Comparison of ENCODE assay signal across 21 cellular contexts in genomic region chr10:35575640-35576039, GRCh38. TPM values are rescaled to one million over a fixed set of nuclear protein-coding genes. Genes with fewer than 3 reads are reported as not detected.
DNase-seq lines count a peak whose midpoint lies in the region; ATAC-seq, FAIRE-seq and TF ChIP-seq lines count a peak whose summit lies in the region.
"Had no signal": no experiment of that assay in that cellular context is flagged by ENCODE, and none has a peak within 500 bp of the region (broad histone marks: within the 10 kb centered on the region; RNA-seq: fewer than 3 reads in every experiment).

No MANE protein-coding gene starts in this region.

- no peak for ATAC-seq in CD8-positive, alpha-beta T cell
- ATAC-seq in PC-3 = no peak
- ATAC-seq in GM21526 (IDR thresholded peaks at IDR 0.05; ENCODE audit: low FRiP score, unreplicated experiment) = no peak
- ATAC-seq: SK-N-SH treated with all-trans-retinoic acid at 6 μM for 48 hours had no signal

- H3K4me2 ChIP-seq in PC-3 (ENCODE audit: low read length) (peak overlapping the region; percentile 26), H1 (ENCODE audit: insufficient read depth in 1 of 2, low read depth in 2 of 2, low read length in 2 of 2) (no peak overlapping the region), osteoblast (ENCODE audit: insufficient read depth, low read length) (peak overlapping the region; percentile 40)
- H3K4me2 ChIP-seq: GM23338 had no signal

- H3K56ac ChIP-seq in H1 (replicated peaks; ENCODE audit: insufficient read length, low read depth, low read length) = no peak overlapping the region

- H3K36me3 Mint-ChIP-seq in CD8-positive, alpha-beta T cell = peaks cover 40% of the 10 kb centered on the region

- TF ChIP-seq CTCF in CD8-positive, alpha-beta T cell (IDR thresholded peaks at IDR 0.05) = no peak
- TF ChIP-seq CTCF in PC-3 (conservative IDR thresholded peaks at IDR 0.05; ENCODE audit: low read depth, low read length) (0 out of 2 replicates have a peak, but pooled peaks have one; percentile 10), H1 (IDR thresholded peaks at IDR 0.05; ENCODE audit: control extremely low read depth in 1 of 3, insufficient read depth in 1 of 3, low read depth in 1 of 3, low read length in 3 of 3) (no peak), osteoblast (IDR thresholded peaks at IDR 0.05; ENCODE audit: extremely low read depth, low read depth, low read length) (no peak), GM10266 (IDR thresholded peaks at IDR 0.05; ENCODE audit: control insufficient read depth, insufficient read depth, low read depth, missing control alignments) (no peak)

- no peak overlapping the region for H2BK15ac ChIP-seq in H1 (ENCODE audit: low read length)

- H3K9ac ChIP-seq in PC-3 (ENCODE audit: low read length) (peak overlapping the region; percentile 1; the same call in 1 of the 2 replicates), H1 (replicated peaks in 1 of 4; ENCODE audit: extremely low read depth in 1 of 4, low read depth in 3 of 4, low read length in 3 of 4) (no peak overlapping the region)

- no peak for FAIRE-seq in H1 (lab: Jason Lieb, UNC)

- H2BK20ac ChIP-seq in H1 (ENCODE audit: low read length) = no peak overlapping the region

- H3K18ac ChIP-seq in H1 (ENCODE audit: extremely low read depth, low read length) = no peak overlapping the region

- H3K4me1 ChIP-seq in CD8-positive, alpha-beta T cell (ENCODE audit: insufficient read depth, low read length) = no peaks in the 10 kb centered on the region
- peaks cover 21% of the 10 kb centered on the region for H3K4me1 ChIP-seq in PC-3 (ENCODE audit: insufficient read depth, low read length)
- H3K4me1 ChIP-seq in H1 (replicated peaks in 1 of 4; ENCODE audit: control insufficient read depth in 3 of 4, insufficient read depth in 4 of 4, low read length in 3 of 4) = peaks cover 1 to 6% (median 5%) of the 10 kb centered on the region in 4 experiments; a peak in 6 of 7 replicates
- H3K4me1 ChIP-seq in osteoblast (ENCODE audit: insufficient read depth, low read length) = peaks cover 22% of the 10 kb centered on the region

- no peaks in the 10 kb centered on the region for H3K79me2 ChIP-seq in PC-3 (ENCODE audit: low read length)
- no peaks in the 10 kb centered on the region for H3K79me2 ChIP-seq in H1 (ENCODE audit: control insufficient read depth in 1 of 2, insufficient read depth in 2 of 2, low read length in 2 of 2)
- H3K79me2 ChIP-seq in osteoblast (ENCODE audit: insufficient read depth, low read length) = no peaks in the 10 kb centered on the region

- peak in 1 of 2 experiments; percentile 22; a peak in 1 of 4 replicates for TF ChIP-seq RAD21 in H1 (IDR thresholded peaks at IDR 0.05 in 1 of 2, conservative IDR thresholded peaks at IDR 0.05 in 1 of 2; ENCODE audit: low read depth in 2 of 2, low read length in 2 of 2)

- no peak overlapping the region for H3K4ac ChIP-seq in H1 (replicated peaks; ENCODE audit: insufficient read length, low read depth, low read length)

- peak overlapping the region; percentile 5 for H3K27ac Mint-ChIP-seq in CD8-positive, alpha-beta T cell
- H3K27ac Mint-ChIP-seq: GM23338 had no signal

- H2AFZ ChIP-seq in PC-3 (ENCODE audit: low read length) (no peak overlapping the region), H1 (ENCODE audit: low read length) (no peak overlapping the region), osteoblast (ENCODE audit: low read length) (no peak overlapping the region)
- H2AFZ ChIP-seq: GM23338 had no signal

- TF ChIP-seq EP300 in H1 (IDR thresholded peaks at IDR 0.05; ENCODE audit: borderline replicate concordance in 1 of 2, low read depth in 2 of 2, low read length in 2 of 2) = no peak

- no peak overlapping the region for H4K5ac ChIP-seq in H1 (ENCODE audit: insufficient read length, low read depth, low read length)

- 88% methylated on average over 9 of the region's 9 CpGs; no CpG with 5 or more reads in 1 of the 2 experiments for WGBS in H1 (ENCODE audit: extremely low coverage in 1 of 2, insufficient coverage in 1 of 2, insufficient read length in 1 of 2, insufficient replicate concordance in 2 of 2, low coverage in 1 of 2, low lambda C conversion rate in 2 of 2, missing lambda C conversion rate in 1 of 2), 2 experiments

- POLR2A ChIA-PET in CD8-positive, alpha-beta T cell (lab: Charles Lee) = no interaction called here
- POLR2A ChIA-PET in PC-3 (lab: Charles Lee; ENCODE audit: unreplicated experiment) (interaction anchor here (0.6 kb wide), 1 partner anchor 238 kb away, joined by 3 read pairs; no protein-coding TSS in a partner anchor), H1 (lab: Charles Lee; ENCODE audit: partially characterized antibody) (interaction anchor here (1.4 kb wide), 1 partner anchor 48 kb away, joined by 3 read pairs; no protein-coding TSS in a partner anchor)

- CTCF ChIA-PET in CD8-positive, alpha-beta T cell (lab: Charles Lee) = interaction anchor here (1.0 to 1.2 kb wide), 2 partner anchors 9 to 12 kb away, joined by 3 to 5 read pairs; no protein-coding TSS in a partner anchor
- CTCF ChIA-PET in PC-3 (lab: Charles Lee) = interaction anchor here (0.7 to 1.8 kb wide), 9 partner anchors 12 to 1305 kb away, joined by 3 to 11 read pairs (median 4); no protein-coding TSS in a partner anchor
- CTCF ChIA-PET in H1 (lab: Charles Lee; ENCODE audit: partially characterized antibody) = interaction anchor here (0.5 to 3.2 kb wide), 17 partner anchors 9 to 1205 kb away, joined by 3 to 19 read pairs (median 4); no protein-coding TSS in a partner anchor

- H3K9me3 ChIP-seq in CD8-positive, alpha-beta T cell (ENCODE audit: low read length) = no peaks in the 10 kb centered on the region
- H3K9me3 ChIP-seq in PC-3 (ENCODE audit: low read length) = no peaks in the 10 kb centered on the region
- no peaks in the 10 kb centered on the region for H3K9me3 ChIP-seq in H1 (ENCODE audit: insufficient read depth in 2 of 2, low read depth in 1 of 2, low read length in 1 of 2)
- no peaks in the 10 kb centered on the region for H3K9me3 ChIP-seq in osteoblast (ENCODE audit: low read depth, low read length)

- H3K23ac ChIP-seq in H1 (ENCODE audit: insufficient read length) = no peak overlapping the region

- H3K23me2 ChIP-seq in H1 (ENCODE audit: low read depth, low read length) = no peaks in the 10 kb centered on the region

- no peak overlapping the region for H3K14ac ChIP-seq in H1 (ENCODE audit: insufficient read length)

- no peak overlapping the region for H2BK120ac ChIP-seq in H1 (replicated peaks; ENCODE audit: low read depth, low read length)

- H3K36me3 ChIP-seq in CD8-positive, alpha-beta T cell (ENCODE audit: insufficient read depth, low read length) = no peaks in the 10 kb centered on the region
- H3K36me3 ChIP-seq in PC-3 (ENCODE audit: low read depth, low read length) (peaks cover 7% of the 10 kb centered on the region), H1 (ENCODE audit: control insufficient read depth in 2 of 4, insufficient read depth in 4 of 4, low read length in 3 of 4) (no peaks in the 10 kb centered on the region), osteoblast (ENCODE audit: insufficient read depth, low read length) (peaks cover 5% of the 10 kb centered on the region)

- H3K4me3 Mint-ChIP-seq in CD8-positive, alpha-beta T cell = no peak overlapping the region
- H3K4me3 Mint-ChIP-seq: GM23338 had no signal

- H3K4me3 ChIP-seq in CD8-positive, alpha-beta T cell (ENCODE audit: low read depth, low read length) = no peak overlapping the region
- H3K4me3 ChIP-seq in PC-3 (ENCODE audit: low read length) (peak overlapping the region; percentile 0; the same call in 1 of the 2 replicates), H1 (ENCODE audit: extremely low read depth in 1 of 4, insufficient read depth in 2 of 4, low read depth in 3 of 4, low read length in 4 of 4) (no peak overlapping the region), osteoblast (ENCODE audit: insufficient read depth, low read length) (no peak overlapping the region)
- H3K4me3 ChIP-seq: GM23338 had no signal

- H2BK5ac ChIP-seq in H1 (ENCODE audit: low read depth, low read length) = no peak overlapping the region

- H3K9me3 Mint-ChIP-seq in CD8-positive, alpha-beta T cell = peaks cover 10% of the 10 kb centered on the region
- H3K9me3 Mint-ChIP-seq: GM23338 had no signal

- H4K91ac ChIP-seq in H1 (replicated peaks; ENCODE audit: insufficient read length, low read length) = no peak overlapping the region

- H4K8ac ChIP-seq in H1 (ENCODE audit: extremely low read depth, insufficient read depth, low read length) = no peak overlapping the region

- intact Hi-C loops in CD8-positive, alpha-beta T cell (cut with DNase I, micrococcal nuclease) = no loop called here
- intact Hi-C loops in PC-3 (cut with micrococcal nuclease) = no loop called here

- no peak overlapping the region for H2BK12ac ChIP-seq in H1 (ENCODE audit: low read depth, low read length)

- no peak overlapping the region for H3K27ac ChIP-seq in CD8-positive, alpha-beta T cell (ENCODE audit: low read depth, low read length)
- peak overlapping the region; percentile 55 for H3K27ac ChIP-seq in PC-3 (ENCODE audit: low read length)
- H3K27ac ChIP-seq in H1 (ENCODE audit: low read depth, low read length) = no peak overlapping the region
- peak overlapping the region; percentile 92 for H3K27ac ChIP-seq in osteoblast (ENCODE audit: low read depth, low read length)

- no peaks in the 10 kb centered on the region for H3K27me3 ChIP-seq in CD8-positive, alpha-beta T cell (ENCODE audit: insufficient read depth, low read length)
- H3K27me3 ChIP-seq in PC-3 (ENCODE audit: low read length) = no peaks in the 10 kb centered on the region
- H3K27me3 ChIP-seq in H1 (replicated peaks in 1 of 4; ENCODE audit: control insufficient read depth in 3 of 4, extremely low read depth in 1 of 4, insufficient read depth in 3 of 4, low read length in 3 of 4) = no peaks in the 10 kb centered on the region
- no peaks in the 10 kb centered on the region for H3K27me3 ChIP-seq in osteoblast (ENCODE audit: insufficient read depth, low read length)

- DNase-seq in CD8-positive, alpha-beta T cell = no peak
- no peak for DNase-seq in PC-3
- DNase-seq in H1 (ENCODE audit: low read depth in 1 of 2, low spot score in 2 of 2) = no peak
- no peak for DNase-seq in osteoblast (ENCODE audit: insufficient read length, low spot score, missing footprints)
- DNase-seq in germinal center (ENCODE audit: low spot score) = no peak
- no peak for DNase-seq in stimulated activated CD4-positive, alpha-beta T cell treated with anti-CD3 and anti-CD28 coated beads, Interleukin-2, amount 100 ng/mL, for 48 hours
- no peak for DNase-seq in GM10266 (ENCODE audit: extremely low spot score)
- DNase-seq: C1 segment of cervical spinal cord, DMS79 treated with DMSO at 0.1 percent for 48 hours, NCI-H1417 treated with DMSO at 0.1 percent for 48 hours, NCI-H187 treated with DMSO at 0.1 percent for 48 hours, NCI-H524, NCI-H82, OCI-M1, SHP77 had no signal

- TSS peak; percentile 16 for BruUV-seq in PC-3 (replicated peaks; lab: Mats Ljungman, UMichigan)

- H3F3A ChIP-seq in PC-3 (ENCODE audit: low read length, unreplicated experiment) = peaks cover 4% of the 10 kb centered on the region

- no peaks in the 10 kb centered on the region for H3K27me3 Mint-ChIP-seq in CD8-positive, alpha-beta T cell (ENCODE audit: low read depth)

- TF ChIP-seq POLR2A in H1 (IDR thresholded peaks at IDR 0.05; ENCODE audit: control extremely low read depth in 1 of 2, low read depth in 2 of 2, low read length in 2 of 2) = no peak

- H4K20me1 ChIP-seq in PC-3 (ENCODE audit: low read length) (no peaks in the 10 kb centered on the region), H1 (replicated peaks in 1 of 2; ENCODE audit: control insufficient read depth in 1 of 2, insufficient read depth in 2 of 2, low read length in 2 of 2) (no peaks in the 10 kb centered on the region), osteoblast (ENCODE audit: insufficient read depth, low read length) (no peaks in the 10 kb centered on the region)

- H3K9me2 ChIP-seq in PC-3 (replicated peaks; ENCODE audit: low read length) = no peaks in the 10 kb centered on the region

- no peaks in the 10 kb centered on the region for H3K79me1 ChIP-seq in H1 (ENCODE audit: low read depth, low read length)

- H2AK5ac ChIP-seq in H1 (ENCODE audit: low read depth, low read length) = peak overlapping the region; percentile 66; the same call in 1 of the 2 replicates

- no peaks in the 10 kb centered on the region for H3K4me1 Mint-ChIP-seq in CD8-positive, alpha-beta T cell (ENCODE audit: low read depth)

RNA-seq across cellular contexts. Expression of gene GJD4, which starts 29.5 kb away (rescaled TPM):
- total RNA-seq in CD8-positive, alpha-beta T cell = not detected
- total RNA-seq in PC-3 (2014; rRNA removed) (0.33 and 0.58 TPM in 2 replicates), osteoblast (under 0.01 TPM in 1 of 2 replicates, not detected in the other)
- total RNA-seq in H1 (2021; fragmentation: NEBNext Ultra II Directional; extraction: Animal tissue kit (Norgen Biotek cat#: 25700)) = not detected in 2 replicates
- not detected in 2 replicates for polyA plus RNA-seq in H1 (2011; rRNA removed)
- polyA plus RNA-seq in H1 (2011; cell fraction: cytosol; rRNA removed) = not detected
- 0.09 TPM for polyA plus RNA-seq in H1 (2011; cell fraction: nucleus; rRNA removed)
- not detected in 4 replicates for polyA plus RNA-seq in H1 (2012, experiment 1 of 2)
- polyA plus RNA-seq in H1 (2012, experiment 2 of 2) = not detected
- not detected for polyA plus RNA-seq in H1 (2013, experiment 1 of 2)
- polyA plus RNA-seq in H1 (2013, experiment 2 of 2) = not detected
- polyA minus RNA-seq in H1 (2011; rRNA and poly(A)+ RNA removed) = not detected in 2 replicates
- not detected for polyA minus RNA-seq in H1 (2011; cell fraction: cytosol; rRNA and poly(A)+ RNA removed)
- not detected for polyA minus RNA-seq in H1 (2011; cell fraction: nucleus; rRNA and poly(A)+ RNA removed)
- total RNA-seq: A673, GM23338, M059J, RPMI7951 had no signal
- polyA plus RNA-seq: GM23338 had no signal

Comparison
In these comparisons a context has a peak if more than half of its experiments do, and no peak if none do; other contexts are left out.
1. H3K27ac ChIP-seq: peak in PC-3 (single experiment) and osteoblast (single experiment); none in CD8-positive, alpha-beta T cell (single experiment) and H1 (single experiment).
2. H3K4me2 ChIP-seq: peak in PC-3 (single experiment) and osteoblast (single experiment); none in H1 (0 of 2).